ENCODE assay signal across 35 cellular contexts in genomic region chr2:59761966-59762365, GRCh38.
"Had no signal": no experiment of that assay in that cellular context is flagged by ENCODE, and none has a peak within 500 bp of the region (broad histone marks: within the 10 kb centered on the region; RNA-seq: fewer than 3 reads in every experiment).

No MANE protein-coding gene starts in this region.

- H3K27ac ChIP-seq: adrenal gland, body of pancreas, cardiac muscle cell, coronary artery, dorsolateral prefrontal cortex, heart right ventricle, lower lobe of right lung, neural progenitor cell, parathyroid adenoma, right atrium auricular region, spleen, testis, VCaP had no signal

- H3K36me3 Mint-ChIP-seq: activated naive CD8-positive, alpha-beta T cell treated with anti-CD3 and anti-CD28 coated beads for 36 hours; natural killer cell; neural progenitor cell had no signal

- H3K4me1 Mint-ChIP-seq: activated naive CD8-positive, alpha-beta T cell treated with anti-CD3 and anti-CD28 coated beads for 36 hours; natural killer cell had no signal

- H3K4me3 ChIP-seq: adrenal gland, body of pancreas, cardiac muscle cell, coronary artery, dorsolateral prefrontal cortex, heart right ventricle, lower lobe of right lung, neural progenitor cell, right atrium auricular region, spleen, testis had no signal

- H3K4me3 Mint-ChIP-seq: activated naive CD4-positive, alpha-beta T cell treated with anti-CD3 and anti-CD28 coated beads for 36 hours; activated naive CD8-positive, alpha-beta T cell treated with anti-CD3 and anti-CD28 coated beads for 36 hours; activated T-helper 1 cell treated with anti-CD3 and anti-CD28 coated beads, Interleukin-12 subunit alpha, Interleukin-12 subunit beta, Interleukin-2, Interleukin-4 antibody, amounts not matched to agents 30 ng/mL and 10 ng/mL and 1 ng/mL, durations not matched to agents 14 hours and 24 hours and 36 hours; natural killer cell; neural progenitor cell had no signal

- H3K79me2 ChIP-seq: parathyroid adenoma had no signal

- FAIRE-seq: TTC549, urothelium cell line had no signal

- DNase-seq: activated CD4-positive, alpha-beta T cell treated with anti-CD3 and anti-CD28 coated beads for 4 hours; activated CD4-positive, alpha-beta T cell treated with anti-CD3 and anti-CD28 coated beads, Interleukin-2, amount 50 U/mL, for 48 hours; activated CD8-positive, alpha-beta memory T cell treated with anti-CD3 and anti-CD28 coated beads, Interleukin-2, amount 50 U/mL, for 4 hours; activated effector memory CD4-positive, alpha-beta T cell treated with anti-CD3 and anti-CD28 coated beads, Interleukin-2, amount 50 U/mL, for 16 hours; activated naive CD4-positive, alpha-beta T cell treated with anti-CD3 and anti-CD28 coated beads for 36 hours; activated naive CD8-positive, alpha-beta T cell treated with anti-CD3 and anti-CD28 coated beads for 36 hours; activated T-cell treated with anti-CD3 and anti-CD28 coated beads, Interleukin-2, amount 50 U/mL, for 1 hour; adrenal gland; aorta; body of pancreas; cerebellar nuclear complex; dorsolateral prefrontal cortex; effector memory CD4-positive, alpha-beta T cell; erythroblast; heart right ventricle; kidney glomerular epithelial cell; lower lobe of right lung; mesendoderm; natural killer cell; occipital lobe; spleen; stimulated activated CD4-positive, alpha-beta T cell treated with anti-CD3 and anti-CD28 coated beads, Interleukin-2, amount 100 ng/mL, for 48 hours; stimulated activated naive CD4-positive, alpha-beta T cell treated with Interleukin-2 at 50 U/mL for 16 hours; testis; trophoblast cell had no signal

- H3K4me2 ChIP-seq: neural progenitor cell had no signal

- H3K27ac Mint-ChIP-seq: activated naive CD4-positive, alpha-beta T cell treated with anti-CD3 and anti-CD28 coated beads for 36 hours; activated naive CD8-positive, alpha-beta T cell treated with anti-CD3 and anti-CD28 coated beads for 36 hours; activated T-helper 1 cell treated with anti-CD3 and anti-CD28 coated beads, Interleukin-12 subunit alpha, Interleukin-12 subunit beta, Interleukin-2, Interleukin-4 antibody, amounts not matched to agents 30 ng/mL and 10 ng/mL and 1 ng/mL, durations not matched to agents 14 hours and 24 hours and 36 hours; natural killer cell; neural progenitor cell had no signal

- H3K27me3 ChIP-seq: adrenal gland, body of pancreas, cardiac muscle cell, dorsolateral prefrontal cortex, heart right ventricle, neural progenitor cell, right atrium auricular region, spleen, testis had no signal

- H3K27me3 Mint-ChIP-seq: activated naive CD8-positive, alpha-beta T cell treated with anti-CD3 and anti-CD28 coated beads for 36 hours had no signal

- H2AFZ ChIP-seq: neural progenitor cell, parathyroid adenoma had no signal

- H3K4me1 ChIP-seq: adrenal gland, body of pancreas, heart right ventricle, lower lobe of right lung, neural progenitor cell, parathyroid adenoma, right atrium auricular region, spleen, testis had no signal

- H3K36me3 ChIP-seq: adrenal gland, cardiac muscle cell, heart right ventricle, lower lobe of right lung, neural progenitor cell, right atrium auricular region, spleen had no signal

- H3K9me3 Mint-ChIP-seq: activated naive CD4-positive, alpha-beta T cell treated with anti-CD3 and anti-CD28 coated beads for 36 hours; activated naive CD8-positive, alpha-beta T cell treated with anti-CD3 and anti-CD28 coated beads for 36 hours; activated T-helper 1 cell treated with anti-CD3 and anti-CD28 coated beads, Interleukin-12 subunit alpha, Interleukin-12 subunit beta, Interleukin-2, Interleukin-4 antibody, amounts not matched to agents 30 ng/mL and 10 ng/mL and 1 ng/mL, durations not matched to agents 14 hours and 24 hours and 36 hours; natural killer cell; neural progenitor cell had no signal

- ATAC-seq: body of pancreas, heart right ventricle, left lobe of liver, lower lobe of right lung, natural killer cell had no signal
